In the genomic region with DNA sequence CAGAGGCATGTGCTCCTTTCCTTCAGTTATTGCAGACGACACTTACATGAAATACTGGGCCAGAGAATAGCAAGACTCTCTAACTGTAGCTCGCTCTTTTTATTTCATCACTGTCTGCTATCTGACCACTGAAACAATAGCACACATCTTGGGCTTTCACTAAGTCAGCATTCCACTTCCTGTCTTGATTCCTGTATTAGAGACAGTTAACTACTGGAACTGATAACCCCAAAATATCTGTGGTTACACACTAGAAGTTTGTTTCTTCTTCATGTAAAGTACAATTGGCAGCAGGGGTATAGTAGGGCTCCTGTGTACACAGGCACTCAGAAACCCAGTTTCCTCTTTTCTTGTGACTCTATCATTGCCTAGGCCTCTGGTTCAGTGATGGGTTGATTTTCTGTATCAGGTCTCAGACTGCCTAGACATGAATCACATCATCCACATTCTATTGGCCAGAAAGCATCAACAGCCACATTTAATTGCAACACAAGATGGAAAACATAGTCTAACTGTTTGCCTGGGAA, we compare ENCODE assay signal across 10 cellular contexts.
A peak's percentile ranks its signal among the peaks of the same experiment; 100 is the strongest.
DNase-seq lines count a peak whose midpoint lies in the region; ATAC-seq and TF ChIP-seq lines count a peak whose summit lies in the region.
"Had no signal": no experiment of that assay in that cellular context is flagged by ENCODE, and none has a peak within 500 bp of the region (broad histone marks: within the 10 kb centered on the region; RNA-seq: fewer than 3 reads in every experiment).

No MANE protein-coding gene starts in this region.

- peak overlapping the region; percentile 50 to 57 for H3K4me3 Mint-ChIP-seq in activated T-cell treated with anti-CD3 and anti-CD28 coated beads, Interleukin-2, amount 50 U/mL, for 72 hours
- H3K4me3 Mint-ChIP-seq in activated B cell treated with CpG ODN at 0.5 μM for 24 hours (no peak overlapping the region), WTC11 (no peak overlapping the region)

- H3K4me3 ChIP-seq in MG63 = no peak overlapping the region
- H3K4me3 ChIP-seq: lung had no signal

- peak; percentile 86 to 87 for ATAC-seq in activated T-cell treated with anti-CD3 and anti-CD28 coated beads, Interleukin-2, amount 50 U/mL, for 72 hours (replicated peaks in 1 of 2)
- ATAC-seq in HG03060 (IDR thresholded peaks at IDR 0.05; ENCODE audit: low read depth, unreplicated experiment) (peak; percentile 86), activated B cell treated with CpG ODN at 0.5 μM for 24 hours (ENCODE audit: low read depth) (no peak), WTC11 (no peak)
- ATAC-seq in stimulated activated naive CD8-positive, alpha-beta T cell treated with anti-CD3 and anti-CD28 coated beads, Interleukin-15, Interleukin-2, amounts not matched to agents 100 U/mL and 50 U/mL, for 24 hours = peak; percentile 77

- intact Hi-C loops in activated B cell treated with CpG ODN at 0.5 μM for 24 hours (cut with micrococcal nuclease) = no loop called here

- POLR2A ChIA-PET in activated B cell treated with CpG ODN at 0.5 μM for 24 hours (lab: Charles Lee) = no interaction called here
- POLR2A ChIA-PET in WTC11 (lab: Charles Lee) = no interaction called here

- no peaks in the 10 kb centered on the region for H3K9me3 Mint-ChIP-seq in activated T-cell treated with anti-CD3 and anti-CD28 coated beads, Interleukin-2, amount 50 U/mL, for 72 hours
- H3K9me3 Mint-ChIP-seq in activated B cell treated with CpG ODN at 0.5 μM for 24 hours (no peaks in the 10 kb centered on the region), WTC11 (no peaks in the 10 kb centered on the region)

- no peaks in the 10 kb centered on the region for H3K27me3 Mint-ChIP-seq in activated T-cell treated with anti-CD3 and anti-CD28 coated beads, Interleukin-2, amount 50 U/mL, for 72 hours (ENCODE audit: low read depth)
- no peaks in the 10 kb centered on the region for H3K27me3 Mint-ChIP-seq in activated B cell treated with CpG ODN at 0.5 μM for 24 hours
- H3K27me3 Mint-ChIP-seq in WTC11 (ENCODE audit: low read depth) = no peaks in the 10 kb centered on the region; the same call in 1 of the 2 replicates

- no peaks in the 10 kb centered on the region for H3K36me3 Mint-ChIP-seq in activated T-cell treated with anti-CD3 and anti-CD28 coated beads, Interleukin-2, amount 50 U/mL, for 72 hours (ENCODE audit: insufficient read depth in 2 of 2)
- H3K36me3 Mint-ChIP-seq in activated B cell treated with CpG ODN at 0.5 μM for 24 hours (ENCODE audit: low read depth) (no peaks in the 10 kb centered on the region), WTC11 (no peaks in the 10 kb centered on the region)

- H3K36me3 ChIP-seq in MG63 = no peaks in the 10 kb centered on the region

- no peaks in the 10 kb centered on the region for H3K27me3 ChIP-seq in MG63

- H3K4me1 Mint-ChIP-seq in activated T-cell treated with anti-CD3 and anti-CD28 coated beads, Interleukin-2, amount 50 U/mL, for 72 hours (ENCODE audit: low read depth) = peaks cover 6% of the 10 kb centered on the region
- H3K4me1 Mint-ChIP-seq in activated B cell treated with CpG ODN at 0.5 μM for 24 hours (peaks cover 16% of the 10 kb centered on the region), WTC11 (peaks cover 3% of the 10 kb centered on the region)

- no peaks in the 10 kb centered on the region for H3K9me3 ChIP-seq in MG63

- CTCF ChIA-PET in activated B cell treated with CpG ODN at 0.5 μM for 24 hours (lab: Charles Lee) (no interaction called here), WTC11 (lab: Charles Lee) (no interaction called here)

- H3K27ac Mint-ChIP-seq in activated T-cell treated with anti-CD3 and anti-CD28 coated beads, Interleukin-2, amount 50 U/mL, for 72 hours = peak overlapping the region; percentile 39
- peak overlapping the region; percentile 7 for H3K27ac Mint-ChIP-seq in activated B cell treated with CpG ODN at 0.5 μM for 24 hours
- no peak overlapping the region for H3K27ac Mint-ChIP-seq in WTC11

- DNase-seq in activated T-cell treated with anti-CD3 and anti-CD28 coated beads, Interleukin-2, amount 50 U/mL, for 72 hours = peak in 1 of 2 donors; percentile 2
- no peak for DNase-seq in activated T-cell treated with anti-CD3 and anti-CD28 coated beads for 4 hours
- DNase-seq in activated B cell treated with CpG ODN at 0.5 μM for 24 hours = no peak
- no peak for DNase-seq in stimulated activated naive CD8-positive, alpha-beta T cell treated with anti-CD3 and anti-CD28 coated beads, Interleukin-15, Interleukin-2, amounts not matched to agents 100 U/mL and 50 U/mL, for 24 hours
- DNase-seq in WTC11 (ENCODE audit: low spot score) = no peak
- DNase-seq in MG63 = no peak
- DNase-seq in SW480 (ENCODE audit: low spot score) = no peak
- DNase-seq: C1 segment of cervical spinal cord had no signal

- TF ChIP-seq CTCF in activated B cell treated with CpG ODN at 0.5 μM for 24 hours (IDR thresholded peaks at IDR 0.05) (no peak), WTC11 (IDR thresholded peaks at IDR 0.05) (no peak)

TF ChIP-seq in WTC11, 78 proteins besides CTCF, POLR2A, EP300 and RAD21 (continues in another document):
- TF ChIP-seq GABPB1 (CRISPR knock-in tag; IDR thresholded peaks at IDR 0.05) (no peak), EMX1 (CRISPR knock-in tag; IDR thresholded peaks at IDR 0.05) (no peak), ZNF317 (CRISPR knock-in tag; IDR thresholded peaks at IDR 0.05; ENCODE audit: borderline replicate concordance, low read depth) (no peak), SOX15 (CRISPR knock-in tag; IDR thresholded peaks at IDR 0.05) (no peak)
- TF ChIP-seq, protein P1, sequence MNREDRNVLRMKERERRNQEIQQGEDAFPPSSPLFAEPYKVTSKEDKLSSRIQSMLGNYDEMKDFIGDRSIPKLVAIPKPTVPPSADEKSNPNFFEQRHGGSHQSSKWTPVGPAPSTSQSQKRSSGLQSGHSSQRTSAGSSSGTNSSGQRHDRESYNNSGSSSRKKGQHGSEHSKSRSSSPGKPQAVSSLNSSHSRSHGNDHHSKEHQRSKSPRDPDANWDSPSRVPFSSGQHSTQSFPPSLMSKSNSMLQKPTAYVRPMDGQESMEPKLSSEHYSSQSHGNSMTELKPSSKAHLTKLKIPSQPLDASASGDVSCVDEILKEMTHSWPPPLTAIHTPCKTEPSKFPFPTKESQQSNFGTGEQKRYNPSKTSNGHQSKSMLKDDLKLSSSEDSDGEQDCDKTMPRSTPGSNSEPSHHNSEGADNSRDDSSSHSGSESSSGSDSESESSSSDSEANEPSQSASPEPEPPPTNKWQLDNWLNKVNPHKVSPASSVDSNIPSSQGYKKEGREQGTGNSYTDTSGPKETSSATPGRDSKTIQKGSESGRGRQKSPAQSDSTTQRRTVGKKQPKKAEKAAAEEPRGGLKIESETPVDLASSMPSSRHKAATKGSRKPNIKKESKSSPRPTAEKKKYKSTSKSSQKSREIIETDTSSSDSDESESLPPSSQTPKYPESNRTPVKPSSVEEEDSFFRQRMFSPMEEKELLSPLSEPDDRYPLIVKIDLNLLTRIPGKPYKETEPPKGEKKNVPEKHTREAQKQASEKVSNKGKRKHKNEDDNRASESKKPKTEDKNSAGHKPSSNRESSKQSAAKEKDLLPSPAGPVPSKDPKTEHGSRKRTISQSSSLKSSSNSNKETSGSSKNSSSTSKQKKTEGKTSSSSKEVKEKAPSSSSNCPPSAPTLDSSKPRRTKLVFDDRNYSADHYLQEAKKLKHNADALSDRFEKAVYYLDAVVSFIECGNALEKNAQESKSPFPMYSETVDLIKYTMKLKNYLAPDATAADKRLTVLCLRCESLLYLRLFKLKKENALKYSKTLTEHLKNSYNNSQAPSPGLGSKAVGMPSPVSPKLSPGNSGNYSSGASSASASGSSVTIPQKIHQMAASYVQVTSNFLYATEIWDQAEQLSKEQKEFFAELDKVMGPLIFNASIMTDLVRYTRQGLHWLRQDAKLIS (CRISPR knock-in tag; IDR thresholded peaks at IDR 0.05; ENCODE audit: borderline replicate concordance) = no peak
- TF ChIP-seq, protein P2, sequence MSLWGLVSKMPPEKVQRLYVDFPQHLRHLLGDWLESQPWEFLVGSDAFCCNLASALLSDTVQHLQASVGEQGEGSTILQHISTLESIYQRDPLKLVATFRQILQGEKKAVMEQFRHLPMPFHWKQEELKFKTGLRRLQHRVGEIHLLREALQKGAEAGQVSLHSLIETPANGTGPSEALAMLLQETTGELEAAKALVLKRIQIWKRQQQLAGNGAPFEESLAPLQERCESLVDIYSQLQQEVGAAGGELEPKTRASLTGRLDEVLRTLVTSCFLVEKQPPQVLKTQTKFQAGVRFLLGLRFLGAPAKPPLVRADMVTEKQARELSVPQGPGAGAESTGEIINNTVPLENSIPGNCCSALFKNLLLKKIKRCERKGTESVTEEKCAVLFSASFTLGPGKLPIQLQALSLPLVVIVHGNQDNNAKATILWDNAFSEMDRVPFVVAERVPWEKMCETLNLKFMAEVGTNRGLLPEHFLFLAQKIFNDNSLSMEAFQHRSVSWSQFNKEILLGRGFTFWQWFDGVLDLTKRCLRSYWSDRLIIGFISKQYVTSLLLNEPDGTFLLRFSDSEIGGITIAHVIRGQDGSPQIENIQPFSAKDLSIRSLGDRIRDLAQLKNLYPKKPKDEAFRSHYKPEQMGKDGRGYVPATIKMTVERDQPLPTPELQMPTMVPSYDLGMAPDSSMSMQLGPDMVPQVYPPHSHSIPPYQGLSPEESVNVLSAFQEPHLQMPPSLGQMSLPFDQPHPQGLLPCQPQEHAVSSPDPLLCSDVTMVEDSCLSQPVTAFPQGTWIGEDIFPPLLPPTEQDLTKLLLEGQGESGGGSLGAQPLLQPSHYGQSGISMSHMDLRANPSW (CRISPR knock-in tag; conservative IDR thresholded peaks at IDR 0.05; ENCODE audit: low read depth) = no peak

Comparison
In these comparisons a context has a peak if more than half of its experiments do, and no peak if none do; other contexts are left out.
1. ATAC-seq: peak in activated T-cell treated with anti-CD3 and anti-CD28 coated beads, Interleukin-2, amount 50 U/mL, for 72 hours (2 of 2), HG03060 (single experiment) and stimulated activated naive CD8-positive, alpha-beta T cell treated with anti-CD3 and anti-CD28 coated beads, Interleukin-15, Interleukin-2, amounts not matched to agents 100 U/mL and 50 U/mL, for 24 hours (single experiment); none in activated B cell treated with CpG ODN at 0.5 μM for 24 hours (single experiment) and WTC11 (single experiment).
2. H3K4me3 Mint-ChIP-seq: peak in activated T-cell treated with anti-CD3 and anti-CD28 coated beads, Interleukin-2, amount 50 U/mL, for 72 hours (2 of 2); none in activated B cell treated with CpG ODN at 0.5 μM for 24 hours (single experiment) and WTC11 (single experiment).